Comparison of ENCODE assay signal across 15 cellular contexts in the genomic region with DNA sequence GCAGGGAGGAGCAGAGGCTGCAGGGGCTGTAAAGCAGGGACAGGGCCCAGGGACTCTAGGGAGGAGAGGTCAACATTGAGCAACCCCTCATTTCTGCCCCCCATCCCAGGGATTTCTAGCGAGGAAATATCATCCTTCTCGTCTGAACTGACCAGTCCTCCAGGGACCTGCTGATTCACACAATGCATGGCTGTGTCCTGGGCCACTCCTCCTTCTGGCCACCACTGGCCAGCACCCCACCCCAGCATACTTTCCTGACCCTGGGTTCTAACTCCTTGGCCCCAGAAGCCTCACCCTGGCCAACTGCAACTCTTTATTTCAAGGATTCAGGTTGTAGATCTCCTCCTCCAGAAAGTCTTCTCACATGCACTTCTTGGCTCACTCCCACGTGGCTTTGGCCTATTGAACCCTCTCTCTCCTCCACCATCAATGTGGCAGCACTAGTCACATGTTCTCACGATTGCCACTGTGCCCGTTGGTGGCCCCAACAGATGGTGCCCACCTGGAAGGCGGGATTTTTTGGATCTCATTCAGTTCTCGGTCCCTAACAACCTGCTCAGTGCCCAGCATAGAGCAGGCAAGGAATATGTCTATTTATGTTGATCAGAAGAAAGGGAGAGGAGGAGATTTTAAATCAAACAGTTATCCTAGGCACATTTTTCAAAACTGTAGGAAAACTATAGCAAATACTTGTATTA. TPM values are rescaled to one million over a fixed set of nuclear protein-coding genes. Genes with fewer than 3 reads are reported as not detected.
DNase-seq lines count a peak whose midpoint lies in the region; ATAC-seq and TF ChIP-seq lines count a peak whose summit lies in the region.
"Had no signal": no experiment of that assay in that cellular context is flagged by ENCODE, and none has a peak within 500 bp of the region (broad histone marks: within the 10 kb centered on the region; RNA-seq: fewer than 3 reads in every experiment).

No MANE protein-coding gene starts in this region.

- H3K36me3 ChIP-seq in BLaER1 treated with 17β-estradiol and CSF1 and Interleukin-3, amounts not matched to agents 10 nM and 100 nM = no peaks in the 10 kb centered on the region
- H3K36me3 ChIP-seq in rectal smooth muscle tissue (ENCODE audit: control insufficient read depth, insufficient read depth, low read length) = no peaks in the 10 kb centered on the region
- H3K36me3 ChIP-seq: left lung had no signal

- intact Hi-C loops in Right ventricle myocardium superior (cut with DNase I) = loop anchor here (5.0 kb wide), 1 partner anchor 39 kb away; no protein-coding TSS in a partner anchor

- H3K4me1 ChIP-seq in BLaER1 treated with 17β-estradiol and CSF1 and Interleukin-3, amounts not matched to agents 10 nM and 100 nM = peaks cover 45 to 73% (median 59%) of the 10 kb centered on the region in 10 experiments
- H3K4me1 ChIP-seq in rectal smooth muscle tissue (ENCODE audit: control insufficient read depth, insufficient read depth, low read length) = peaks cover 65% of the 10 kb centered on the region

- no peak overlapping the region for H3K9ac ChIP-seq in BLaER1 treated with 17β-estradiol and CSF1 and Interleukin-3, amounts not matched to agents 10 nM and 100 nM
- H3K9ac ChIP-seq in rectal smooth muscle tissue (ENCODE audit: low read length) = no peak overlapping the region

- no peak for ATAC-seq in Right ventricle myocardium superior (ENCODE audit: poor library complexity)
- ATAC-seq: K562, left lung had no signal

- peak; percentile 62 for DNase-seq in Right ventricle myocardium superior
- no peak for DNase-seq in NCI-H187 treated with DMSO at 0.1 percent for 48 hours (lab: John Stamatoyannopoulos, UW)
- no peak for DNase-seq in stimulated activated CD4-positive, alpha-beta T cell treated with anti-CD3 and anti-CD28 coated beads, Interleukin-4, amount 100 ng/mL, for 24 hours
- no peak for DNase-seq in activated CD8-positive, alpha-beta memory T cell treated with anti-CD3 and anti-CD28 coated beads for 24 hours
- no peak for DNase-seq in occipital lobe (lab: John Stamatoyannopoulos, UW)
- DNase-seq: activated CD4-positive, alpha-beta T cell treated with anti-CD3 and anti-CD28 coated beads, Interleukin-2, amount 50 U/mL, for 48 hours; activated effector memory CD4-positive, alpha-beta T cell treated with Interleukin-2 at 50 U/mL for 16 hours; DND-41; left lung; NCI-H82 had no signal

- H3K27me3 ChIP-seq in BLaER1 treated with 17β-estradiol and CSF1 and Interleukin-3, amounts not matched to agents 10 nM and 100 nM = no peaks in the 10 kb centered on the region
- H3K27me3 ChIP-seq in rectal smooth muscle tissue (ENCODE audit: control insufficient read depth, insufficient read depth, low read length) = no peaks in the 10 kb centered on the region
- H3K27me3 ChIP-seq: hepatocyte, left lung had no signal

- no peak overlapping the region for H3K27ac ChIP-seq in BLaER1 treated with 17β-estradiol and CSF1 and Interleukin-3, amounts not matched to agents 10 nM and 100 nM
- H3K27ac ChIP-seq in VCaP (peak overlapping the region; percentile 58; the same call in 1 of the 2 replicates), rectal smooth muscle tissue (ENCODE audit: low read depth, low read length) (peak overlapping the region; percentile 78)
- H3K27ac ChIP-seq: hepatocyte had no signal

- no peak overlapping the region for H3K4me3 ChIP-seq in BLaER1 treated with 17β-estradiol and CSF1 and Interleukin-3, amounts not matched to agents 10 nM and 100 nM
- peak overlapping the region; percentile 19 for H3K4me3 ChIP-seq in rectal smooth muscle tissue (ENCODE audit: low read length)
- H3K4me3 ChIP-seq: hepatocyte, K562, left lung had no signal

- no peaks in the 10 kb centered on the region for H3K9me3 ChIP-seq in BLaER1 treated with 17β-estradiol and CSF1 and Interleukin-3, amounts not matched to agents 10 nM and 100 nM (replicated peaks in 1 of 11)
- H3K9me3 ChIP-seq: left lung had no signal

- peaks cover 0 to 31% (median 0%) of the 10 kb centered on the region in 11 experiments; a peak in 4 of 22 replicates for H4K20me1 ChIP-seq in BLaER1 treated with 17β-estradiol and CSF1 and Interleukin-3, amounts not matched to agents 10 nM and 100 nM

- peak overlapping the region in 8 of 11 experiments; percentile 12 to 81 (median 72); a peak in 11 of 22 replicates for H3K4me2 ChIP-seq in BLaER1 treated with 17β-estradiol and CSF1 and Interleukin-3, amounts not matched to agents 10 nM and 100 nM
- H3K4me2 ChIP-seq: hepatocyte had no signal

- no peak for TF ChIP-seq CTCF in VCaP (conservative IDR thresholded peaks at IDR 0.05)

RNA-seq across cellular contexts. Expression of a gene that starts 41.5 kb away (rescaled TPM):
- total RNA-seq in Right ventricle myocardium superior (44.6 TPM), occipital lobe (10.9 TPM)

Comparison
In these comparisons a context has a peak if more than half of its experiments do, and no peak if none do; other contexts are left out.
1. H3K27ac ChIP-seq: peak in VCaP (single experiment) and rectal smooth muscle tissue (single experiment); none in BLaER1 treated with 17β-estradiol and CSF1 and Interleukin-3, amounts not matched to agents 10 nM and 100 nM (0 of 11).